In the genomic region with DNA sequence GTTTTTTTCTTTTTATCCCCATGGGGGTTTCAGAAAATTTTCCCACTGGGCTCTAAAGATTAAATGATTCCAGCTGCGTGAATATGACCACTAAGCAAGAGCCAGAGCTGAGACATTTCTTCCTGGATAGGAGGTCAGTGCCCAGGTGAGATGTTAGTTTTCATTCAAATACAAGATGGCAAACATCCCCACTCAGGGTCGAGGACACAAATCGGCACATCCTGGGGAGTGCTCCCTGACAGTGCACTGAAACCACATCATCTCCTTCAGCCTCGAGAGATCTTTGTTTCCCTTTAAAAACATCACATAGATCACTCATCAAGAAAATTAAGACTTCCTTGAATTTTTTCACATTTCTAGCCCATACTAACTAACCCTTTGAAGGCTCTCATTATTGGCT, we compare ENCODE assay signal across 12 cellular contexts.
DNase-seq lines count a peak whose midpoint lies in the region; ATAC-seq and TF ChIP-seq lines count a peak whose summit lies in the region.
"Had no signal": no experiment of that assay in that cellular context is flagged by ENCODE, and none has a peak within 500 bp of the region (broad histone marks: within the 10 kb centered on the region; RNA-seq: fewer than 3 reads in every experiment).

No MANE protein-coding gene starts in this region.

- no peaks in the 10 kb centered on the region for H3K9me3 Mint-ChIP-seq in activated CD8-positive, alpha-beta T cell treated with anti-CD3 and anti-CD28 coated beads for 36 hours
- H3K9me3 Mint-ChIP-seq in nephron progenitor cell: peaks cover 9% of the 10 kb centered on the region
- H3K9me3 Mint-ChIP-seq: CD14-positive monocyte had no signal

- no peak overlapping the region for H3K27ac ChIP-seq in SJCRH30
- H3K27ac ChIP-seq: epithelial cell of prostate had no signal

- H3K27me3 ChIP-seq in HAP-1 (ENCODE audit: low read depth) (no peaks in the 10 kb centered on the region; the same call in 1 of the 2 replicates), SJCRH30 (no peaks in the 10 kb centered on the region)

- peak overlapping the region; percentile 58 for H3K27ac Mint-ChIP-seq in activated CD8-positive, alpha-beta T cell treated with anti-CD3 and anti-CD28 coated beads for 36 hours
- peak overlapping the region; percentile 92 for H3K27ac Mint-ChIP-seq in nephron progenitor cell
- H3K27ac Mint-ChIP-seq: CD14-positive monocyte had no signal

- H3K4me1 ChIP-seq in HAP-1: peaks cover 12% of the 10 kb centered on the region
- peaks cover 9% of the 10 kb centered on the region; the same call in 1 of the 2 replicates for H3K4me1 ChIP-seq in SJCRH30

- intact Hi-C loops in activated CD8-positive, alpha-beta T cell treated with anti-CD3 and anti-CD28 coated beads for 36 hours (cut with micrococcal nuclease): no loop called here

- peak overlapping the region; percentile 35 for H3K4me3 Mint-ChIP-seq in activated CD8-positive, alpha-beta T cell treated with anti-CD3 and anti-CD28 coated beads for 36 hours
- H3K4me3 Mint-ChIP-seq in nephron progenitor cell: peak overlapping the region; percentile 58
- H3K4me3 Mint-ChIP-seq: CD14-positive monocyte had no signal

- CTCF ChIA-PET in activated CD8-positive, alpha-beta T cell treated with anti-CD3 and anti-CD28 coated beads for 36 hours (lab: Charles Lee): no interaction called here

- H3K36me3 ChIP-seq in HAP-1 (replicated peaks) (no peaks in the 10 kb centered on the region), SJCRH30 (no peaks in the 10 kb centered on the region)

- no peaks in the 10 kb centered on the region for H3K9me3 ChIP-seq in HAP-1
- H3K9me3 ChIP-seq in SJCRH30 (replicated peaks): no peaks in the 10 kb centered on the region

- peaks cover 21% of the 10 kb centered on the region for H3K4me1 Mint-ChIP-seq in activated CD8-positive, alpha-beta T cell treated with anti-CD3 and anti-CD28 coated beads for 36 hours (ENCODE audit: low read depth)
- H3K4me1 Mint-ChIP-seq in nephron progenitor cell: peaks cover 77% of the 10 kb centered on the region

- no peak for TF ChIP-seq CTCF in activated CD8-positive, alpha-beta T cell treated with anti-CD3 and anti-CD28 coated beads for 36 hours (IDR thresholded peaks at IDR 0.05)
- no peak for TF ChIP-seq CTCF in nephron progenitor cell (IDR thresholded peaks at IDR 0.05)

- DNase-seq in activated CD8-positive, alpha-beta T cell treated with anti-CD3 and anti-CD28 coated beads for 36 hours: peak; percentile 15
- DNase-seq in nephron progenitor cell: no peak
- no peak for DNase-seq in HAP-1 (ENCODE audit: low spot score in 2 of 2)
- no peak for DNase-seq in SJCRH30
- DNase-seq in MV-4-11 (lab: John Stamatoyannopoulos, UW): no peak
- DNase-seq: NCI-H2029 treated with DMSO at 0.1 percent for 48 hours; retina; stimulated activated CD4-positive, alpha-beta T cell treated with anti-CD3 and anti-CD28 coated beads, Interleukin-2, amount 100 ng/mL, for 48 hours had no signal

- H3K4me3 ChIP-seq in HAP-1 (no peak overlapping the region), SJCRH30 (no peak overlapping the region)

- H3K27me3 Mint-ChIP-seq in activated CD8-positive, alpha-beta T cell treated with anti-CD3 and anti-CD28 coated beads for 36 hours: peaks cover 11% of the 10 kb centered on the region
- no peaks in the 10 kb centered on the region for H3K27me3 Mint-ChIP-seq in nephron progenitor cell (ENCODE audit: low read depth, poor library complexity)

- ATAC-seq in GM18502 (IDR thresholded peaks at IDR 0.05; ENCODE audit: poor library complexity, unreplicated experiment): peak; percentile 15
- peak; percentile 26 for ATAC-seq in HG02678 (IDR thresholded peaks at IDR 0.05; ENCODE audit: unreplicated experiment)
- peak; percentile 58 for ATAC-seq in activated CD8-positive, alpha-beta T cell treated with anti-CD3 and anti-CD28 coated beads for 36 hours

- POLR2A ChIA-PET in activated CD8-positive, alpha-beta T cell treated with anti-CD3 and anti-CD28 coated beads for 36 hours (lab: Charles Lee): no interaction called here

- no peaks in the 10 kb centered on the region for H3K36me3 Mint-ChIP-seq in activated CD8-positive, alpha-beta T cell treated with anti-CD3 and anti-CD28 coated beads for 36 hours (ENCODE audit: low read depth)
- peaks cover 4% of the 10 kb centered on the region for H3K36me3 Mint-ChIP-seq in nephron progenitor cell (ENCODE audit: low read depth)
- H3K36me3 Mint-ChIP-seq: CD14-positive monocyte had no signal

- in situ Hi-C loops in HAP-1 (cut with MboI; ENCODE audit: low sequenced_read_pairs): no loop called here
